In the genomic region with DNA sequence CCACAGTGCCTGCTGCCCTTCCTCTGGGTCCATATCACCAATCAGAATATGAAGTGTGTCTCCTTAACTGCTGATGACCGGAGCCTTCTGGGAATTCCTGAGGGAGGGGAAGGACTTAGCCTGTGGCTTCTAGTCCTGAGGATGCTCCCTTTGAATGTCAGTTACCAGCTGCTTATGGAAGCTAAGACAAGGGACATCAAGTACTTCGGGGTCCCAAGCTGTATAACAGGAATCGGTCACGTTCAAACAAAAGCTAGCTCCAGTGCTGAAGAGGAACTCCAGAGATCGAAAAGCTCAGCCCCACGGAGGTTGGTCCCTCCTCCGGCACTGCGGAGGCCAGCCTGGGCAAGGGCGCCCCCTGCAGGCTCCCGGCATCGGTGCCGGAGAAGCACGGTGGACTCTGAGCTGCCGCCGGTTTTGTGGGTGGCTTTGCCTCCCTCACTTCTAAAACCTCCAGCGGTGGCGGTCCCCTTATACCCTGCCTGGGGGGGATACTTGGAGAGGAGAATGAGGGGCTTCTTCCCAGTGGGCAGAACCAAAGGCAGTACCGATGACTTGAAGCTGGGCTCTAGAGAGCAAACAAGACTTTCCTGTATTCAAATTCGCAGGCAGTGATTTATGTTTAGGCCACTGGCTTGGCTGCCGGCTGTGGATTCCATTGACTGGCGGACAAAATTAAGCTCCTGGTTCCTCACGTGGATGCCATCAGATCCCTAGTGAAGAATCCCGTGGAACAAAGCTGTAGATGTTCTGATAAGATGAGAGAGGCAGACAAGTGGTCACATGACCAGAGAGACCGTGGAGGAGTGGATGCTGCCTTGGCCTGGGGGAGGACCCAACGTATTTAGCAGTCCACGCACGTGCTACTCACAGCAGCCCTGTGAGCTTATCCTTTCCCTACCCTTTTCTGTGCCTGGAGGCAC, we compare ENCODE assay signal across 1 cellular context.
TF ChIP-seq lines count a peak whose summit lies in the region.

No MANE protein-coding gene starts in this region.

TF ChIP-seq in HepG2, 621 proteins besides CTCF, POLR2A, EP300 and RAD21 (continued from another document and continues in another):
- TF ChIP-seq, protein P1, sequence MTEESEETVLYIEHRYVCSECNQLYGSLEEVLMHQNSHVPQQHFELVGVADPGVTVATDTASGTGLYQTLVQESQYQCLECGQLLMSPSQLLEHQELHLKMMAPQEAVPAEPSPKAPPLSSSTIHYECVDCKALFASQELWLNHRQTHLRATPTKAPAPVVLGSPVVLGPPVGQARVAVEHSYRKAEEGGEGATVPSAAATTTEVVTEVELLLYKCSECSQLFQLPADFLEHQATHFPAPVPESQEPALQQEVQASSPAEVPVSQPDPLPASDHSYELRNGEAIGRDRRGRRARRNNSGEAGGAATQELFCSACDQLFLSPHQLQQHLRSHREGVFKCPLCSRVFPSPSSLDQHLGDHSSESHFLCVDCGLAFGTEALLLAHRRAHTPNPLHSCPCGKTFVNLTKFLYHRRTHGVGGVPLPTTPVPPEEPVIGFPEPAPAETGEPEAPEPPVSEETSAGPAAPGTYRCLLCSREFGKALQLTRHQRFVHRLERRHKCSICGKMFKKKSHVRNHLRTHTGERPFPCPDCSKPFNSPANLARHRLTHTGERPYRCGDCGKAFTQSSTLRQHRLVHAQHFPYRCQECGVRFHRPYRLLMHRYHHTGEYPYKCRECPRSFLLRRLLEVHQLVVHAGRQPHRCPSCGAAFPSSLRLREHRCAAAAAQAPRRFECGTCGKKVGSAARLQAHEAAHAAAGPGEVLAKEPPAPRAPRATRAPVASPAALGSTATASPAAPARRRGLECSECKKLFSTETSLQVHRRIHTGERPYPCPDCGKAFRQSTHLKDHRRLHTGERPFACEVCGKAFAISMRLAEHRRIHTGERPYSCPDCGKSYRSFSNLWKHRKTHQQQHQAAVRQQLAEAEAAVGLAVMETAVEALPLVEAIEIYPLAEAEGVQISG (CRISPR knock-in tag; IDR thresholded peaks at IDR 0.05): peak; percentile 57
- TF ChIP-seq, protein P2, sequence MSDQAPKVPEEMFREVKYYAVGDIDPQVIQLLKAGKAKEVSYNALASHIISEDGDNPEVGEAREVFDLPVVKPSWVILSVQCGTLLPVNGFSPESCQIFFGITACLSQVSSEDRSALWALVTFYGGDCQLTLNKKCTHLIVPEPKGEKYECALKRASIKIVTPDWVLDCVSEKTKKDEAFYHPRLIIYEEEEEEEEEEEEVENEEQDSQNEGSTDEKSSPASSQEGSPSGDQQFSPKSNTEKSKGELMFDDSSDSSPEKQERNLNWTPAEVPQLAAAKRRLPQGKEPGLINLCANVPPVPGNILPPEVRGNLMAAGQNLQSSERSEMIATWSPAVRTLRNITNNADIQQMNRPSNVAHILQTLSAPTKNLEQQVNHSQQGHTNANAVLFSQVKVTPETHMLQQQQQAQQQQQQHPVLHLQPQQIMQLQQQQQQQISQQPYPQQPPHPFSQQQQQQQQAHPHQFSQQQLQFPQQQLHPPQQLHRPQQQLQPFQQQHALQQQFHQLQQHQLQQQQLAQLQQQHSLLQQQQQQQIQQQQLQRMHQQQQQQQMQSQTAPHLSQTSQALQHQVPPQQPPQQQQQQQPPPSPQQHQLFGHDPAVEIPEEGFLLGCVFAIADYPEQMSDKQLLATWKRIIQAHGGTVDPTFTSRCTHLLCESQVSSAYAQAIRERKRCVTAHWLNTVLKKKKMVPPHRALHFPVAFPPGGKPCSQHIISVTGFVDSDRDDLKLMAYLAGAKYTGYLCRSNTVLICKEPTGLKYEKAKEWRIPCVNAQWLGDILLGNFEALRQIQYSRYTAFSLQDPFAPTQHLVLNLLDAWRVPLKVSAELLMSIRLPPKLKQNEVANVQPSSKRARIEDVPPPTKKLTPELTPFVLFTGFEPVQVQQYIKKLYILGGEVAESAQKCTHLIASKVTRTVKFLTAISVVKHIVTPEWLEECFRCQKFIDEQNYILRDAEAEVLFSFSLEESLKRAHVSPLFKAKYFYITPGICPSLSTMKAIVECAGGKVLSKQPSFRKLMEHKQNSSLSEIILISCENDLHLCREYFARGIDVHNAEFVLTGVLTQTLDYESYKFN (CRISPR knock-in tag; conservative IDR thresholded peaks at IDR 0.05): no peak; the same call in 1 of the 2 replicates
- TF ChIP-seq NR2F1 (CRISPR knock-in tag; IDR thresholded peaks at IDR 0.05): no peak
- TF ChIP-seq LCORL (IDR thresholded peaks at IDR 0.05): no peak
- no peak for TF ChIP-seq LCORL (CRISPR knock-in tag; IDR thresholded peaks at IDR 0.05)
- TF ChIP-seq, protein P3, sequence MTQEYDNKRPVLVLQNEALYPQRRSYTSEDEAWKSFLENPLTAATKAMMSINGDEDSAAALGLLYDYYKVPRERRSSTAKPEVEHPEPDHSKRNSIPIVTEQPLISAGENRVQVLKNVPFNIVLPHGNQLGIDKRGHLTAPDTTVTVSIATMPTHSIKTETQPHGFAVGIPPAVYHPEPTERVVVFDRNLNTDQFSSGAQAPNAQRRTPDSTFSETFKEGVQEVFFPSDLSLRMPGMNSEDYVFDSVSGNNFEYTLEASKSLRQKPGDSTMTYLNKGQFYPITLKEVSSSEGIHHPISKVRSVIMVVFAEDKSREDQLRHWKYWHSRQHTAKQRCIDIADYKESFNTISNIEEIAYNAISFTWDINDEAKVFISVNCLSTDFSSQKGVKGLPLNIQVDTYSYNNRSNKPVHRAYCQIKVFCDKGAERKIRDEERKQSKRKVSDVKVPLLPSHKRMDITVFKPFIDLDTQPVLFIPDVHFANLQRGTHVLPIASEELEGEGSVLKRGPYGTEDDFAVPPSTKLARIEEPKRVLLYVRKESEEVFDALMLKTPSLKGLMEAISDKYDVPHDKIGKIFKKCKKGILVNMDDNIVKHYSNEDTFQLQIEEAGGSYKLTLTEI (CRISPR knock-in tag; conservative IDR thresholded peaks at IDR 0.05): no peak
- no peak for TF ChIP-seq ZNF776 (CRISPR knock-in tag; IDR thresholded peaks at IDR 0.05)
- TF ChIP-seq NAIF1 (CRISPR knock-in tag; IDR thresholded peaks at IDR 0.05; ENCODE audit: borderline replicate concordance): no peak
- TF ChIP-seq ZFYVE20 (CRISPR knock-in tag; IDR thresholded peaks at IDR 0.05; ENCODE audit: borderline replicate concordance, low read depth): no peak
- TF ChIP-seq ISL2 (CRISPR knock-in tag; IDR thresholded peaks at IDR 0.05): no peak
- TF ChIP-seq, protein P4, sequence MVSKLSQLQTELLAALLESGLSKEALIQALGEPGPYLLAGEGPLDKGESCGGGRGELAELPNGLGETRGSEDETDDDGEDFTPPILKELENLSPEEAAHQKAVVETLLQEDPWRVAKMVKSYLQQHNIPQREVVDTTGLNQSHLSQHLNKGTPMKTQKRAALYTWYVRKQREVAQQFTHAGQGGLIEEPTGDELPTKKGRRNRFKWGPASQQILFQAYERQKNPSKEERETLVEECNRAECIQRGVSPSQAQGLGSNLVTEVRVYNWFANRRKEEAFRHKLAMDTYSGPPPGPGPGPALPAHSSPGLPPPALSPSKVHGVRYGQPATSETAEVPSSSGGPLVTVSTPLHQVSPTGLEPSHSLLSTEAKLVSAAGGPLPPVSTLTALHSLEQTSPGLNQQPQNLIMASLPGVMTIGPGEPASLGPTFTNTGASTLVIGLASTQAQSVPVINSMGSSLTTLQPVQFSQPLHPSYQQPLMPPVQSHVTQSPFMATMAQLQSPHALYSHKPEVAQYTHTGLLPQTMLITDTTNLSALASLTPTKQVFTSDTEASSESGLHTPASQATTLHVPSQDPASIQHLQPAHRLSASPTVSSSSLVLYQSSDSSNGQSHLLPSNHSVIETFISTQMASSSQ (IDR thresholded peaks at IDR 0.05; ENCODE audit: low read depth): no peak
- TF ChIP-seq, protein P4 (CRISPR knock-in tag; IDR thresholded peaks at IDR 0.05; ENCODE audit: borderline replicate concordance): no peak
- no peak for TF ChIP-seq MEIS1 (CRISPR knock-in tag; IDR thresholded peaks at IDR 0.05; ENCODE audit: borderline replicate concordance)
- TF ChIP-seq MED8 (CRISPR knock-in tag; IDR thresholded peaks at IDR 0.05; ENCODE audit: insufficient replicate concordance): no peak
- TF ChIP-seq, protein P5, sequence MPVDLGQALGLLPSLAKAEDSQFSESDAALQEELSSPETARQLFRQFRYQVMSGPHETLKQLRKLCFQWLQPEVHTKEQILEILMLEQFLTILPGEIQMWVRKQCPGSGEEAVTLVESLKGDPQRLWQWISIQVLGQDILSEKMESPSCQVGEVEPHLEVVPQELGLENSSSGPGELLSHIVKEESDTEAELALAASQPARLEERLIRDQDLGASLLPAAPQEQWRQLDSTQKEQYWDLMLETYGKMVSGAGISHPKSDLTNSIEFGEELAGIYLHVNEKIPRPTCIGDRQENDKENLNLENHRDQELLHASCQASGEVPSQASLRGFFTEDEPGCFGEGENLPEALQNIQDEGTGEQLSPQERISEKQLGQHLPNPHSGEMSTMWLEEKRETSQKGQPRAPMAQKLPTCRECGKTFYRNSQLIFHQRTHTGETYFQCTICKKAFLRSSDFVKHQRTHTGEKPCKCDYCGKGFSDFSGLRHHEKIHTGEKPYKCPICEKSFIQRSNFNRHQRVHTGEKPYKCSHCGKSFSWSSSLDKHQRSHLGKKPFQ (CRISPR knock-in tag; IDR thresholded peaks at IDR 0.05; ENCODE audit: insufficient replicate concordance): peak; percentile 42
- no peak for TF ChIP-seq ZSCAN30 (CRISPR knock-in tag; IDR thresholded peaks at IDR 0.05)
- TF ChIP-seq, protein P6, sequence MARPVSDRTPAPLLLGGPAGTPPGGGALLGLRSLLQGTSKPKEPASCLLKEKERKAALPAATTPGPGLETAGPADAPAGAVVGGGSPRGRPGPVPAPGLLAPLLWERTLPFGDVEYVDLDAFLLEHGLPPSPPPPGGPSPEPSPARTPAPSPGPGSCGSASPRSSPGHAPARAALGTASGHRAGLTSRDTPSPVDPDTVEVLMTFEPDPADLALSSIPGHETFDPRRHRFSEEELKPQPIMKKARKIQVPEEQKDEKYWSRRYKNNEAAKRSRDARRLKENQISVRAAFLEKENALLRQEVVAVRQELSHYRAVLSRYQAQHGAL (CRISPR knock-in tag; IDR thresholded peaks at IDR 0.05; ENCODE audit: not compliant biosample characterization): no peak
- TF ChIP-seq, protein P7, sequence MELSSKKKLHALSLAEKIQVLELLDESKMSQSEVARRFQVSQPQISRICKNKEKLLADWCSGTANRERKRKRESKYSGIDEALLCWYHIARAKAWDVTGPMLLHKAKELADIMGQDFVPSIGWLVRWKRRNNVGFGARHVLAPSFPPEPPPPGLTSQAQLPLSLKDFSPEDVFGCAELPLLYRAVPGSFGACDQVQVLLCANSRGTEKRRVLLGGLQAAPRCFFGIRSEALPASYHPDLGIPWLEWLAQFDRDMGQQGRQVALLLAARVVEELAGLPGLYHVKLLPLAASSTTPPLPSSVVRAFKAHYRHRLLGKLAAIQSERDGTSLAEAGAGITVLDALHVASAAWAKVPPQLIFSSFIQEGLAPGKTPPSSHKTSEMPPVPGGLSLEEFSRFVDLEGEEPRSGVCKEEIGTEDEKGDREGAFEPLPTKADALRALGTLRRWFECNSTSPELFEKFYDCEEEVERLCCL (CRISPR knock-in tag; IDR thresholded peaks at IDR 0.05; ENCODE audit: borderline replicate concordance): no peak
- TF ChIP-seq, protein P8, sequence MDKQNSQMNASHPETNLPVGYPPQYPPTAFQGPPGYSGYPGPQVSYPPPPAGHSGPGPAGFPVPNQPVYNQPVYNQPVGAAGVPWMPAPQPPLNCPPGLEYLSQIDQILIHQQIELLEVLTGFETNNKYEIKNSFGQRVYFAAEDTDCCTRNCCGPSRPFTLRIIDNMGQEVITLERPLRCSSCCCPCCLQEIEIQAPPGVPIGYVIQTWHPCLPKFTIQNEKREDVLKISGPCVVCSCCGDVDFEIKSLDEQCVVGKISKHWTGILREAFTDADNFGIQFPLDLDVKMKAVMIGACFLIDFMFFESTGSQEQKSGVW (CRISPR knock-in tag; IDR thresholded peaks at IDR 0.05; ENCODE audit: borderline replicate concordance): no peak
- no peak for TF ChIP-seq GLI4 (CRISPR knock-in tag; IDR thresholded peaks at IDR 0.05; ENCODE audit: borderline replicate concordance)
- peak; percentile 57; the same call in 1 of the 2 replicates for TF ChIP-seq ETV5 (CRISPR knock-in tag; IDR thresholded peaks at IDR 0.05; ENCODE audit: borderline replicate concordance)
- TF ChIP-seq HHEX (CRISPR knock-in tag; IDR thresholded peaks at IDR 0.05): no peak
- TF ChIP-seq ZNF333 (CRISPR knock-in tag; IDR thresholded peaks at IDR 0.05; ENCODE audit: borderline replicate concordance): 0 out of 2 replicates have a peak, but pooled peaks have one; percentile 31
- TF ChIP-seq TMF1 (CRISPR knock-in tag; IDR thresholded peaks at IDR 0.05; ENCODE audit: low read depth): no peak
- no peak for TF ChIP-seq FOXJ3 (CRISPR knock-in tag; IDR thresholded peaks at IDR 0.05; ENCODE audit: borderline replicate concordance)
- no peak for TF ChIP-seq NR2F6 (IDR thresholded peaks at IDR 0.05)
- TF ChIP-seq NR2F6 (CRISPR knock-in tag; IDR thresholded peaks at IDR 0.05): no peak
- TF ChIP-seq ZNF562 (CRISPR knock-in tag; IDR thresholded peaks at IDR 0.05; ENCODE audit: borderline replicate concordance): no peak
- no peak for TF ChIP-seq ONECUT2 (CRISPR knock-in tag; IDR thresholded peaks at IDR 0.05)
- peak; percentile 67; the same call in 1 of the 2 replicates for TF ChIP-seq ZNF205 (CRISPR knock-in tag; IDR thresholded peaks at IDR 0.05)
- TF ChIP-seq ZNF629 (CRISPR knock-in tag; conservative IDR thresholded peaks at IDR 0.05): no peak
- TF ChIP-seq PCBP1 (IDR thresholded peaks at IDR 0.05; ENCODE audit: borderline replicate concordance, low read depth, low read length): 0 out of 2 replicates have a peak, but pooled peaks have one; percentile 48
- TF ChIP-seq ZIK1 (CRISPR knock-in tag; IDR thresholded peaks at IDR 0.05; ENCODE audit: borderline replicate concordance, low read depth): no peak
- TF ChIP-seq, protein P9, sequence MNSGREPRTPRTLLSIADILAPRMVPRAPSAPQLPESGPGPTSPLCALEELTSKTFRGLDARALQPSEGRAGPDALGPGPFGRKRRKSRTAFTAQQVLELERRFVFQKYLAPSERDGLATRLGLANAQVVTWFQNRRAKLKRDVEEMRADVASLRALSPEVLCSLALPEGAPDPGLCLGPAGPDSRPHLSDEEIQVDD (CRISPR knock-in tag; IDR thresholded peaks at IDR 0.05; ENCODE audit: borderline replicate concordance): no peak
- TF ChIP-seq IRX3 (CRISPR knock-in tag; IDR thresholded peaks at IDR 0.05; ENCODE audit: borderline replicate concordance, low read depth): no peak
- no peak for TF ChIP-seq HOXD1 (CRISPR knock-in tag; IDR thresholded peaks at IDR 0.05)
- TF ChIP-seq ZNF720 (CRISPR knock-in tag; IDR thresholded peaks at IDR 0.05): no peak
- no peak for TF ChIP-seq ZNF557 (CRISPR knock-in tag; IDR thresholded peaks at IDR 0.05)
- no peak for TF ChIP-seq PHB2 (IDR thresholded peaks at IDR 0.05; ENCODE audit: partially characterized antibody)
- peak; percentile 64 for TF ChIP-seq RBM39 (IDR thresholded peaks at IDR 0.05; ENCODE audit: low read depth, low read length, poor library complexity, severe bottlenecking)
